Comparison of ENCODE assay signal across 10 cellular contexts in genomic region chr6:158009935-158010585, GRCh38. TPM values are rescaled to one million over a fixed set of nuclear protein-coding genes. Genes with fewer than 3 reads are reported as not detected.
A peak's percentile ranks its signal among the peaks of the same experiment; 100 is the strongest.
DNase-seq lines count a peak whose midpoint lies in the region; ATAC-seq and TF ChIP-seq lines count a peak whose summit lies in the region.
"Had no signal": no experiment of that assay in that cellular context is flagged by ENCODE, and none has a peak within 500 bp of the region (broad histone marks: within the 10 kb centered on the region; RNA-seq: fewer than 3 reads in every experiment).

No MANE protein-coding gene starts in this region.

- ATAC-seq in CD8-positive, alpha-beta T cell, result no peak
- ATAC-seq in Panc1 (no peak), left cardiac atrium (no peak), GM18517 (IDR thresholded peaks at IDR 0.05; ENCODE audit: unreplicated experiment) (no peak)
- ATAC-seq: HCT116 had no signal

- 100% methylated on average over 3 of the region's 6 CpGs for WGBS in mammary epithelial cell (ENCODE audit: low coverage, missing lambda C conversion rate)

- no peak overlapping the region for H3K4me3 Mint-ChIP-seq in CD8-positive, alpha-beta T cell

- peaks cover 75% of the 10 kb centered on the region for H3K4me1 Mint-ChIP-seq in CD8-positive, alpha-beta T cell (ENCODE audit: low read depth)

- dilution Hi-C loops in mammary epithelial cell (cut with HindIII; ENCODE audit: low sequenced_read_pairs), result no loop called here

- no peak for TF ChIP-seq CTCF in CD8-positive, alpha-beta T cell (IDR thresholded peaks at IDR 0.05)
- TF ChIP-seq CTCF in Panc1 (IDR thresholded peaks at IDR 0.05) (no peak), mammary epithelial cell (conservative IDR thresholded peaks at IDR 0.05 in 1 of 2, IDR thresholded peaks at IDR 0.05 in 1 of 2; ENCODE audit: extremely low read depth in 1 of 2, insufficient read depth in 1 of 2, low read depth in 1 of 2, low read length in 2 of 2) (no peak)

- BruUV-seq in Panc1 (replicated peaks; lab: Mats Ljungman, UMichigan) (no TSS peak), mammary epithelial cell (replicated peaks; lab: Mats Ljungman, UMichigan) (no TSS peak)

- in situ Hi-C loops in Panc1 (cut with HindIII; ENCODE audit: low pct_unique_long_range_greater_than_20kb, low sequenced_read_pairs) (no loop called here), mammary epithelial cell (cut with MboI; ENCODE audit: low sequenced_read_pairs in 2 of 2) (no loop called here)

- intact Hi-C loops in CD8-positive, alpha-beta T cell (cut with DNase I, micrococcal nuclease), result loop anchor here in 1 of 2 experiments (2.0 kb wide), 1 partner anchor 29 kb away; the partner anchor contains the start of gene SYNJ2
- intact Hi-C loops in Panc1 (cut with micrococcal nuclease; ENCODE audit: unreplicated experiment), result no loop called here
- intact Hi-C loops in left cardiac atrium (cut with DNase I), result no loop called here
- intact Hi-C loops in posterior vena cava (cut with DNase I), result no loop called here
- intact Hi-C loops in mammary epithelial cell (cut with micrococcal nuclease), result no loop called here

- H3K9ac ChIP-seq in mammary epithelial cell (ENCODE audit: insufficient read depth, low read length), result no peak overlapping the region

- CTCF ChIA-PET in CD8-positive, alpha-beta T cell (lab: Charles Lee), result interaction anchor here (2.6 kb wide), 1 partner anchor 16 kb away, joined by 11 read pairs; no protein-coding TSS in a partner anchor
- CTCF ChIA-PET in Panc1 (lab: Charles Lee), result no interaction called here
- CTCF ChIA-PET in mammary epithelial cell (lab: Charles Lee; ENCODE audit: low non-redundant PET), result no interaction called here

- no peak overlapping the region for H2AFZ ChIP-seq in mammary epithelial cell (ENCODE audit: low read depth, low read length)

- POLR2A ChIA-PET in CD8-positive, alpha-beta T cell (lab: Charles Lee), result no interaction called here
- POLR2A ChIA-PET in Panc1 (lab: Charles Lee), result no interaction called here

- no peaks in the 10 kb centered on the region for H3K9me3 ChIP-seq in CD8-positive, alpha-beta T cell (ENCODE audit: low read length)
- H3K9me3 ChIP-seq in Panc1 (ENCODE audit: control insufficient read depth, insufficient read depth, low read depth, low read length) (no peaks in the 10 kb centered on the region), mammary epithelial cell (replicated peaks; ENCODE audit: insufficient read depth, low read length) (no peaks in the 10 kb centered on the region)

- H3K79me2 ChIP-seq in mammary epithelial cell (ENCODE audit: insufficient read depth, low read length), result peaks cover 99% of the 10 kb centered on the region

- no peaks in the 10 kb centered on the region for H4K20me1 ChIP-seq in mammary epithelial cell (ENCODE audit: insufficient read depth, low read length)

- H3K27ac ChIP-seq in CD8-positive, alpha-beta T cell (ENCODE audit: low read depth, low read length), result no peak overlapping the region
- peak overlapping the region; percentile 1; the same call in 1 of the 2 replicates for H3K27ac ChIP-seq in Panc1 (ENCODE audit: low read length)
- no peak overlapping the region for H3K27ac ChIP-seq in mammary epithelial cell (ENCODE audit: insufficient read depth, low read depth, low read length)

- peaks cover 13% of the 10 kb centered on the region for H3K36me3 Mint-ChIP-seq in CD8-positive, alpha-beta T cell

- DNase-seq in CD8-positive, alpha-beta T cell, result no peak
- DNase-seq in Panc1 (ENCODE audit: low read depth, low spot score) (no peak), left cardiac atrium (peak; percentile 16), posterior vena cava (ENCODE audit: low spot score) (peak; percentile 48), amygdala (lab: John Stamatoyannopoulos, UW) (no peak), mammary epithelial cell (no peak)
- DNase-seq in stimulated activated CD4-positive, alpha-beta T cell treated with anti-CD3 and anti-CD28 coated beads, Interleukin-15, amount 100 ng/mL, for 24 hours, result no peak
- DNase-seq: NCI-H2081 treated with DMSO at 0.1 percent for 48 hours had no signal

- H3K27ac Mint-ChIP-seq in CD8-positive, alpha-beta T cell, result no peak overlapping the region

- no peak overlapping the region for H3K4me2 ChIP-seq in mammary epithelial cell (ENCODE audit: insufficient read depth, low read depth, low read length)

- H3K36me3 ChIP-seq in CD8-positive, alpha-beta T cell (ENCODE audit: insufficient read depth, low read length), result no peaks in the 10 kb centered on the region
- H3K36me3 ChIP-seq in Panc1 (ENCODE audit: control insufficient read depth, insufficient read depth, low read length) (no peaks in the 10 kb centered on the region), mammary epithelial cell (ENCODE audit: insufficient read depth, low read length) (no peaks in the 10 kb centered on the region)

- H3K4me3 ChIP-seq in CD8-positive, alpha-beta T cell (ENCODE audit: low read depth, low read length), result peak overlapping the region; percentile 42
- no peak overlapping the region for H3K4me3 ChIP-seq in Panc1 (ENCODE audit: low read depth in 2 of 2, low read length in 2 of 2)
- no peak overlapping the region for H3K4me3 ChIP-seq in mammary epithelial cell (replicated peaks in 1 of 3; ENCODE audit: insufficient read depth in 1 of 3, low read depth in 2 of 3, low read length in 3 of 3)

- no peaks in the 10 kb centered on the region for H3K27me3 Mint-ChIP-seq in CD8-positive, alpha-beta T cell (ENCODE audit: low read depth)

- H3K27me3 ChIP-seq in CD8-positive, alpha-beta T cell (ENCODE audit: insufficient read depth, low read length), result no peaks in the 10 kb centered on the region
- no peaks in the 10 kb centered on the region for H3K27me3 ChIP-seq in Panc1 (ENCODE audit: control insufficient read depth, insufficient read depth, low read length)
- H3K27me3 ChIP-seq in mammary epithelial cell (ENCODE audit: insufficient read depth, low read length), result no peaks in the 10 kb centered on the region

- no peaks in the 10 kb centered on the region for H3K9me3 Mint-ChIP-seq in CD8-positive, alpha-beta T cell

- H3K4me1 ChIP-seq in CD8-positive, alpha-beta T cell (ENCODE audit: insufficient read depth, low read length), result peaks cover 33% of the 10 kb centered on the region
- H3K4me1 ChIP-seq in Panc1 (ENCODE audit: control insufficient read depth, insufficient read depth, low read length), result peaks cover 71% of the 10 kb centered on the region
- H3K4me1 ChIP-seq in mammary epithelial cell (ENCODE audit: insufficient read depth, low read length), result peaks cover 33% of the 10 kb centered on the region

RNA-seq across cellular contexts. Expression of gene SYNJ2, which starts 28.4 kb away (rescaled TPM):
- 10 to 100 TPM; 28.4 to 29.5 TPM for total RNA-seq in CD8-positive, alpha-beta T cell
- total RNA-seq in Panc1 (2021; ENCODE audit: unreplicated experiment) (70.0 TPM), left cardiac atrium (10 to 100 TPM; 10.2 to 23.4 TPM), posterior vena cava (10 to 100 TPM; 19.6 to 30.4 TPM), mammary epithelial cell (10 to 100 TPM; 16.0 to 26.6 TPM)
- polyA plus RNA-seq in Panc1 (2012; ENCODE audit: insufficient read length), result 38.7 TPM
- 17.0 TPM for polyA plus RNA-seq in mammary epithelial cell
- polyA minus RNA-seq in mammary epithelial cell, result 66.3 TPM

Comparison
In these comparisons a context has a peak if more than half of its experiments do, and no peak if none do; other contexts are left out.
1. DNase-seq: peak in left cardiac atrium (single experiment) and posterior vena cava (single experiment); none in CD8-positive, alpha-beta T cell (0 of 7), Panc1 (single experiment), amygdala (0 of 56), mammary epithelial cell (single experiment) and stimulated activated CD4-positive, alpha-beta T cell treated with anti-CD3 and anti-CD28 coated beads, Interleukin-15, amount 100 ng/mL, for 24 hours (single experiment).